8 cellular contexts compared by ENCODE assay signal in the genomic region with DNA sequence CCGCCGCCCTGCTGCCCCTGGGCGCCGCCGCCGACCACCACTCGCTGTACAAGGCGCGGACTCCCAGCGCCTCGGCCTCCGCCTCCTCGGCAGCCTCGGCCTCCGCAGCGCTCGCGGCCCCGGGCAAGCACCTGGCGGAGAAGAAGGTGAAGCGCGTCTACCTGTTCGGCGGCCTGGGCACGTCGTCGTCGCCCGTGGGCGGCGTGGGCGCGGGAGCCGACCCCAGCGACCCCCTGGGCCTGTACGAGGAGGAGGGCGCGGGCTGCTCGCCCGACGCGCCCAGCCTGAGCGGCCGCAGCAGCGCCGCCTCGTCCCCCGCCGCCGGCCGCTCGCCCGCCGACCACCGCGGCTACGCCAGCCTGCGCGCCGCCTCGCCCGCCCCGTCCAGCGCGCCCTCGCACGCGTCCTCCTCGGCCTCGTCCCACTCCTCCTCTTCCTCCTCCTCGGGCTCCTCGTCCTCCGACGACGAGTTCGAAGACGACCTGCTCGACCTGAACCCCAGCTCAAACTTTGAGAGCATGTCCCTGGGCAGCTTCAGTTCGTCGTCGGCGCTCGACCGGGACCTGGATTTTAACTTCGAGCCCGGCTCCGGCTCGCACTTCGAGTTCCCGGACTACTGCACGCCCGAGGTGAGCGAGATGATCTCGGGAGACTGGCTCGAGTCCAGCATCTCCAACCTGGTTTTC. TPM values are rescaled to one million over a fixed set of nuclear protein-coding genes. Genes with fewer than 3 reads are reported as not detected.
DNase-seq lines count a peak whose midpoint lies in the region; ATAC-seq and TF ChIP-seq lines count a peak whose summit lies in the region.

No MANE protein-coding gene starts in this region.

- no peaks in the 10 kb centered on the region for H3K9me3 Mint-ChIP-seq in central memory CD8-positive, alpha-beta T cell

- TF ChIP-seq EP300 in stomach (IDR thresholded peaks at IDR 0.05), result no peak

- no peak for TF ChIP-seq POLR2A in stomach (IDR thresholded peaks at IDR 0.05)

- no TSS peak for BruUV-seq in Panc1 (replicated peaks; lab: Mats Ljungman, UMichigan)

- POLR2A ChIA-PET in Panc1 (lab: Charles Lee), result interaction anchor here (0.6 kb wide), 2 partner anchors 58 to 593 kb away, joined by 3 read pairs; no protein-coding TSS in a partner anchor

- peak overlapping the region; percentile 90 for H3K27ac Mint-ChIP-seq in central memory CD8-positive, alpha-beta T cell (ENCODE audit: low read depth)

- H3K4me1 Mint-ChIP-seq in central memory CD8-positive, alpha-beta T cell, result peaks cover 23% of the 10 kb centered on the region

- H3K4me1 ChIP-seq in Panc1 (ENCODE audit: control insufficient read depth, insufficient read depth, low read length), result peaks cover 31% of the 10 kb centered on the region
- H3K4me1 ChIP-seq in liver (ENCODE audit: control insufficient read depth in 4 of 4, insufficient read depth in 4 of 4, low read length in 3 of 4), result peaks cover 6 to 35% (median 25%) of the 10 kb centered on the region in 4 donors
- peaks cover 18 to 34% (median 22%) of the 10 kb centered on the region in 4 donors for H3K4me1 ChIP-seq in stomach

- WGBS in liver, result 3% methylated on average over 95 of the region's 95 CpGs
- WGBS in stomach, 5 donors, result 0 to 2% (median 1%) methylated on average over 39 to 95 of the region's 95 CpGs

- peaks cover 13% of the 10 kb centered on the region for H3K36me3 Mint-ChIP-seq in central memory CD8-positive, alpha-beta T cell (ENCODE audit: insufficient read depth)

- no peak; the same call in 1 of the 2 replicates for TF ChIP-seq CTCF in Panc1 (IDR thresholded peaks at IDR 0.05)
- TF ChIP-seq CTCF in liver (IDR thresholded peaks at IDR 0.05; ENCODE audit: low read depth, low read length, missing input control), result no peak
- TF ChIP-seq CTCF in stomach (IDR thresholded peaks at IDR 0.05), result peak in 1 of 7 experiments; percentile 16

- no peak overlapping the region for H3K4me3 Mint-ChIP-seq in central memory CD8-positive, alpha-beta T cell

- H3K27me3 ChIP-seq in Panc1 (ENCODE audit: control insufficient read depth, insufficient read depth, low read length) (no peaks in the 10 kb centered on the region), liver (ENCODE audit: control insufficient read depth in 4 of 4, insufficient read depth in 4 of 4, low read length in 3 of 4) (no peaks in the 10 kb centered on the region), stomach (no peaks in the 10 kb centered on the region)

- H3K9ac ChIP-seq in liver (ENCODE audit: low read depth in 1 of 2, low read length in 2 of 2), result peak overlapping the region in 1 of 2 donors; percentile 75

- no peaks in the 10 kb centered on the region for H3K9me3 ChIP-seq in Panc1 (ENCODE audit: control insufficient read depth, insufficient read depth, low read depth, low read length)
- H3K9me3 ChIP-seq in liver (ENCODE audit: control insufficient read depth in 4 of 4, low read length in 3 of 4), result no peaks in the 10 kb centered on the region
- no peaks in the 10 kb centered on the region for H3K9me3 ChIP-seq in stomach

- CTCF ChIA-PET in Panc1 (lab: Charles Lee), result interaction anchor here (0.6 kb wide), 1 partner anchor 1019 kb away, joined by 5 read pairs; no protein-coding TSS in a partner anchor

- peaks cover 49% of the 10 kb centered on the region for H3K27me3 Mint-ChIP-seq in central memory CD8-positive, alpha-beta T cell

- intact Hi-C loops in Panc1 (cut with micrococcal nuclease; ENCODE audit: unreplicated experiment), result loop anchor here (5.0 to 10.0 kb wide), 4 partner anchors 147 to 547 kb away; no protein-coding TSS in a partner anchor
- intact Hi-C loops in stomach (cut with DNase I; ENCODE audit: low total_unique reads), result no loop called here

- H3K4me3 ChIP-seq in Panc1 (ENCODE audit: low read depth in 2 of 2, low read length in 2 of 2) (peak overlapping the region; percentile 95 to 96), liver (ENCODE audit: low read depth in 1 of 3, low read length in 3 of 3) (peak overlapping the region; percentile 41 to 75 (median 68)), stomach (peak overlapping the region; percentile 68 to 82 (median 80))

- in situ Hi-C loops in Panc1 (cut with HindIII; ENCODE audit: low pct_unique_long_range_greater_than_20kb, low sequenced_read_pairs), result no loop called here

- H3K36me3 ChIP-seq in Panc1 (ENCODE audit: control insufficient read depth, insufficient read depth, low read length), result peaks cover 22% of the 10 kb centered on the region
- H3K36me3 ChIP-seq in liver (ENCODE audit: control insufficient read depth in 4 of 4, insufficient read depth in 3 of 4, low read depth in 1 of 4, low read length in 3 of 4), result no peaks in the 10 kb centered on the region
- H3K36me3 ChIP-seq in stomach, result no peaks in the 10 kb centered on the region

- ATAC-seq in HG02571 (IDR thresholded peaks at IDR 0.05; ENCODE audit: unreplicated experiment) (peak; percentile 13), Panc1 (peak; percentile 26), GM21381 (IDR thresholded peaks at IDR 0.05; ENCODE audit: unreplicated experiment) (no peak)
- ATAC-seq in central memory CD8-positive, alpha-beta T cell (replicated peaks; ENCODE audit: extremely low read depth, poor library complexity, severe bottlenecking), result peak; percentile 18

- no peak for TF ChIP-seq RAD21 in liver (IDR thresholded peaks at IDR 0.05)

- H3K27ac ChIP-seq in Panc1 (ENCODE audit: low read length) (peak overlapping the region; percentile 98), liver (ENCODE audit: low read depth in 1 of 2, low read length in 2 of 2) (peak overlapping the region; percentile 79 to 86), stomach (peak overlapping the region; percentile 88 to 97 (median 96))

- DNase-seq in NCI-H345 (lab: John Stamatoyannopoulos, UW), result peak; percentile 20
- DNase-seq in NCI-H345 treated with DMSO at 0.1 percent for 48 hours (lab: John Stamatoyannopoulos, UW; ENCODE audit: unreplicated experiment), result no peak
- DNase-seq in Panc1 (ENCODE audit: low read depth, low spot score), result no peak
- no peak for DNase-seq in central memory CD8-positive, alpha-beta T cell (ENCODE audit: low spot score in 2 of 2)
- peak; percentile 56 for DNase-seq in stomach

TF ChIP-seq in liver, 16 proteins besides CTCF, POLR2A, EP300 and RAD21:
- TF ChIP-seq SP1 (IDR thresholded peaks at IDR 0.05), result no peak
- no peak for TF ChIP-seq FOXA1 (IDR thresholded peaks at IDR 0.05)
- TF ChIP-seq RXRA (IDR thresholded peaks at IDR 0.05), result no peak
- no peak for TF ChIP-seq HNF4A (conservative IDR thresholded peaks at IDR 0.05)
- no peak for TF ChIP-seq JUND (IDR thresholded peaks at IDR 0.05)
- no peak for TF ChIP-seq HNF4G (IDR thresholded peaks at IDR 0.05)
- TF ChIP-seq REST (IDR thresholded peaks at IDR 0.05), result no peak
TF ChIP-seq in liver: peak in this region for 0.

RNA-seq across cellular contexts. Expression of gene SOX4, which starts 1.9 kb away (rescaled TPM):
- 71.9 TPM for total RNA-seq in Panc1 (2021; ENCODE audit: unreplicated experiment)
- 51.6 TPM for polyA plus RNA-seq in Panc1 (2012; ENCODE audit: insufficient read length)
- total RNA-seq in liver, result 1 to 10 TPM in 1 of 2 donors, under 1 TPM in 1; 0.75 to 8.1 TPM
- polyA plus RNA-seq in liver, result 1 to 10 TPM in 1 of 2 donors, under 1 TPM in 1; 0.59 to 1.2 TPM
- total RNA-seq in stomach, result 10 to 100 TPM in 4 of 5 donors, 1 to 10 TPM in 1; 1.2 to 62.0 (median 28.1) TPM
- polyA plus RNA-seq in stomach, result 10 to 100 TPM in 2 of 3 donors, 1 to 10 TPM in 1; 5.3 to 21.3 (median 11.8) TPM

Comparison
In these comparisons a context has a peak if more than half of its experiments do, and no peak if none do; other contexts are left out.
1. DNase-seq: peak in NCI-H345 (single experiment) and stomach (single experiment); none in NCI-H345 treated with DMSO at 0.1 percent for 48 hours (single experiment), Panc1 (single experiment) and central memory CD8-positive, alpha-beta T cell (0 of 2).
2. Peak in every context shown above with its lines, with median percentiles within 50 percentile points of each other: H3K27ac ChIP-seq and H3K4me3 ChIP-seq.